10 cellular contexts compared by ENCODE assay signal in genomic region chr22:31085928-31086327, GRCh38. TPM values are rescaled to one million over a fixed set of nuclear protein-coding genes. Genes with fewer than 3 reads are reported as not detected.
DNase-seq lines count a peak whose midpoint lies in the region; ATAC-seq, FAIRE-seq and TF ChIP-seq lines count a peak whose summit lies in the region.
"Had no signal": no experiment of that assay in that cellular context is flagged by ENCODE, and none has a peak within 500 bp of the region (broad histone marks: within the 10 kb centered on the region; RNA-seq: fewer than 3 reads in every experiment).

No MANE protein-coding gene starts in this region.

- H3K36me3 ChIP-seq in SK-N-SH (replicated peaks in 1 of 2; ENCODE audit: control insufficient read depth in 1 of 2, insufficient read depth in 2 of 2, low read length in 1 of 2) (peaks cover 0 to 15% of the 10 kb centered on the region in 2 experiments), adipocyte (ENCODE audit: control insufficient read depth, insufficient read depth, low read length, severe bottlenecking) (peaks cover 24% of the 10 kb centered on the region), keratinocyte (ENCODE audit: control insufficient read depth in 2 of 2, extremely low read depth in 1 of 2, insufficient read depth in 2 of 2, low read length in 2 of 2) (peaks cover 44 to 70% of the 10 kb centered on the region in 2 experiments)

- dilution Hi-C loops in keratinocyte (cut with MboI; ENCODE audit: extremely low pct_ligation_motif_present, low sequenced_read_pairs), result no loop called here

- H4K20me1 ChIP-seq in SK-N-SH (ENCODE audit: insufficient read depth) (no peaks in the 10 kb centered on the region), keratinocyte (ENCODE audit: control insufficient read depth, extremely low read depth, insufficient read depth, low read length) (peaks cover 39% of the 10 kb centered on the region)

- H3K9me1 ChIP-seq in keratinocyte (ENCODE audit: control insufficient read depth, extremely low read depth, insufficient read depth, low read length), result no peaks in the 10 kb centered on the region

- no peak for FAIRE-seq in keratinocyte (lab: Jason Lieb, UNC)

- H3K27me3 ChIP-seq in SK-N-SH (ENCODE audit: insufficient read depth) (no peaks in the 10 kb centered on the region), adipocyte (replicated peaks; ENCODE audit: control insufficient read depth, insufficient read depth, low read length) (no peaks in the 10 kb centered on the region), keratinocyte (ENCODE audit: control insufficient read depth, extremely low read depth, insufficient read depth, low read length) (no peaks in the 10 kb centered on the region)

- H3K4me1 ChIP-seq in SK-N-SH (ENCODE audit: control insufficient read depth in 1 of 2, insufficient read depth in 2 of 2, low read depth in 1 of 2, low read length in 1 of 2), result peaks cover 21 to 35% of the 10 kb centered on the region in 2 experiments; a peak in 2 of 4 replicates
- H3K4me1 ChIP-seq in adipocyte (ENCODE audit: control insufficient read depth, insufficient read depth, low read length), result peaks cover 38% of the 10 kb centered on the region
- peaks cover 45% of the 10 kb centered on the region for H3K4me1 ChIP-seq in keratinocyte (ENCODE audit: control insufficient read depth, extremely low read depth, insufficient read depth, low read length)

- no peaks in the 10 kb centered on the region for H3K9me2 ChIP-seq in SK-N-SH

- TF ChIP-seq RAD21 in SK-N-SH (IDR thresholded peaks at IDR 0.05; ENCODE audit: low read length), result no peak

- H3F3A ChIP-seq in SK-N-SH (replicated peaks; ENCODE audit: insufficient read depth), result no peaks in the 10 kb centered on the region

- H2AFZ ChIP-seq in SK-N-SH (ENCODE audit: low read depth) (no peak overlapping the region), keratinocyte (ENCODE audit: control insufficient read depth, low read length) (no peak overlapping the region)

- H3K79me2 ChIP-seq in SK-N-SH (ENCODE audit: insufficient read depth), result peaks cover 53% of the 10 kb centered on the region
- peaks cover 88% of the 10 kb centered on the region for H3K79me2 ChIP-seq in keratinocyte (ENCODE audit: control insufficient read depth, insufficient read depth, low read length)

- POLR2A ChIA-PET in SK-N-SH (lab: Yijun Ruan, JAX), result interaction anchor here (0.6 kb wide), 1 partner anchor 43 kb away, joined by 4 read pairs; no protein-coding TSS in a partner anchor

- H3K4me3 ChIP-seq in SK-N-SH (ENCODE audit: low read depth in 2 of 2, low read length in 1 of 2) (no peak overlapping the region), adipocyte (ENCODE audit: low read length) (no peak overlapping the region), keratinocyte (ENCODE audit: control insufficient read depth in 2 of 3, extremely low read depth in 1 of 3, insufficient read depth in 2 of 3, low read depth in 1 of 3, low read length in 3 of 3) (no peak overlapping the region)

- H3K27ac ChIP-seq in SK-N-SH (ENCODE audit: low read depth in 2 of 2, low read length in 1 of 2) (no peak overlapping the region), keratinocyte (ENCODE audit: control insufficient read depth, insufficient read depth, low read length) (peak overlapping the region; percentile 63), substantia nigra (ENCODE audit: low read depth, low read length, poor library complexity, severe bottlenecking) (peak overlapping the region; percentile 98)
- H3K27ac ChIP-seq: 22Rv1 had no signal

- H3K9ac ChIP-seq in SK-N-SH, result 0 out of 2 replicates have a peak overlapping the region, but pooled peaks have one; percentile 81
- peak overlapping the region; percentile 92 for H3K9ac ChIP-seq in adipocyte (ENCODE audit: low read length)
- peak overlapping the region; percentile 34 for H3K9ac ChIP-seq in keratinocyte (ENCODE audit: control insufficient read depth, extremely low read depth, insufficient read depth, low read length)

- ATAC-seq in SK-N-SH treated with all-trans-retinoic acid at 6 μM for 48 hours, result no peak

- H3K9me3 ChIP-seq in SK-N-SH (no peaks in the 10 kb centered on the region), adipocyte (ENCODE audit: control insufficient read depth, low read length) (no peaks in the 10 kb centered on the region), keratinocyte (ENCODE audit: control insufficient read depth, low read depth, low read length) (no peaks in the 10 kb centered on the region)

- TF ChIP-seq CTCF in SK-N-SH (IDR thresholded peaks at IDR 0.05), result no peak
- TF ChIP-seq CTCF in keratinocyte (optimal IDR thresholded peaks at IDR 0.05 in 1 of 3, IDR thresholded peaks at IDR 0.05 in 1 of 3, conservative IDR thresholded peaks at IDR 0.05 in 1 of 3; ENCODE audit: extremely low read depth in 1 of 3, insufficient read depth in 2 of 3, low read length in 3 of 3), result no peak

- H3K4me2 ChIP-seq in SK-N-SH (peak overlapping the region; percentile 92; the same call in 1 of the 2 replicates), keratinocyte (ENCODE audit: control insufficient read depth, extremely low read depth, insufficient read depth, low read depth, low read length) (peak overlapping the region; percentile 96)

- no peak for TF ChIP-seq EP300 in SK-N-SH (IDR thresholded peaks at IDR 0.05; ENCODE audit: borderline replicate concordance in 1 of 2, low read depth in 1 of 2, low read length in 1 of 2)

- DNase-seq in SK-N-SH (peak; percentile 16), adipocyte (ENCODE audit: low read depth) (no peak), keratinocyte (ENCODE audit: low read depth, low spot score) (no peak), substantia nigra (lab: John Stamatoyannopoulos, UW) (no peak), NCI-H2107 treated with DMSO at 0.1 percent for 48 hours (lab: John Stamatoyannopoulos, UW; ENCODE audit: unreplicated experiment) (no peak), AG08396 (ENCODE audit: low spot score) (no peak), NCI-H2029 treated with DMSO at 0.1 percent for 48 hours (lab: John Stamatoyannopoulos, UW) (no peak)
- DNase-seq: stimulated activated CD4-positive, alpha-beta T cell treated with anti-CD3 and anti-CD28 coated beads, Interleukin-4, amount 100 ng/mL, for 1 hour had no signal

- CTCF ChIA-PET in SK-N-SH (lab: Yijun Ruan, JAX), result interaction anchor here (0.7 to 9.4 kb wide), 20 partner anchors 10 to 322 kb away, joined by 3 to 85 read pairs (median 10); partner anchors contain the start of genes RNF185 and SELENOM

- 100% methylated on average over 2 of the region's 3 CpGs for WGBS in SK-N-SH (ENCODE audit: low lambda C conversion rate)

TF ChIP-seq in SK-N-SH, 30 proteins besides CTCF, POLR2A, EP300 and RAD21 (continues in another document):
- TF ChIP-seq GATA2 (CRISPR knock-in tag; IDR thresholded peaks at IDR 0.05), result no peak

TF ChIP-seq in SK-N-SH treated with all-trans-retinoic acid at 6 μM for 48 hours, 23 proteins besides CTCF, POLR2A, EP300 and RAD21 (continues in another document):
- no peak for TF ChIP-seq OSR1 (CRISPR knock-in tag; IDR thresholded peaks at IDR 0.05)
- no peak for TF ChIP-seq ZNF8 (CRISPR knock-in tag; IDR thresholded peaks at IDR 0.05)

RNA-seq across cellular contexts. Expression of gene SMTN, which starts 4.8 kb away (rescaled TPM):
- polyA plus RNA-seq in SK-N-SH (2012; rRNA removed) (12.5 and 30.4 TPM in 2 replicates), keratinocyte (51.1 to 131 TPM (median 61.2 TPM) in 3 replicates)
- 9.1 and 14.9 TPM in 2 replicates for polyA plus RNA-seq in SK-N-SH (2012; cell fraction: cytosol; rRNA removed)
- polyA plus RNA-seq in SK-N-SH (2012; cell fraction: nucleus; rRNA removed), result 70.2 and 73.7 TPM in 2 replicates
- 94.1 TPM for polyA plus RNA-seq in keratinocyte (2011; ENCODE audit: low read depth)
- polyA plus RNA-seq in keratinocyte (2011; cell fraction: cytosol; rRNA removed), result 39.0 and 77.5 TPM in 2 replicates
- polyA plus RNA-seq in keratinocyte (2011; cell fraction: nucleus; rRNA removed), result 212 and 218 TPM in 2 replicates
- 49.4 and 178 TPM in 2 replicates for polyA plus RNA-seq in keratinocyte (2012; ENCODE audit: low replicate concordance)
- 49.3 to 251 TPM (median 55.2 TPM) in 3 replicates for polyA minus RNA-seq in keratinocyte
- polyA minus RNA-seq in keratinocyte (2011; cell fraction: cytosol; rRNA and poly(A)+ RNA removed), result 145 TPM
- polyA minus RNA-seq in keratinocyte (2011; cell fraction: nucleus; rRNA and poly(A)+ RNA removed), result 134 and 142 TPM in 2 replicates

RNA-seq across cellular contexts. Expression of gene SELENOM, which starts 21.4 kb away (rescaled TPM):
- polyA plus RNA-seq in SK-N-SH (2012; rRNA removed), result 97.1 and 117 TPM in 2 replicates
- 55.2 and 84.3 TPM in 2 replicates for polyA plus RNA-seq in SK-N-SH (2012; cell fraction: cytosol; rRNA removed)
- polyA plus RNA-seq in SK-N-SH (2012; cell fraction: nucleus; rRNA removed), result 81.0 and 129 TPM in 2 replicates
- polyA plus RNA-seq in keratinocyte, result 9.1 to 27.7 TPM (median 16.3 TPM) in 3 replicates
- polyA plus RNA-seq in keratinocyte (2011; ENCODE audit: low read depth), result 2.0 TPM
- polyA plus RNA-seq in keratinocyte (2011; cell fraction: cytosol; rRNA removed), result 15.6 and 62.0 TPM in 2 replicates
- 21.0 and 31.3 TPM in 2 replicates for polyA plus RNA-seq in keratinocyte (2011; cell fraction: nucleus; rRNA removed)
- polyA plus RNA-seq in keratinocyte (2012; ENCODE audit: low replicate concordance), result 20.2 and 23.6 TPM in 2 replicates
- 2.7 to 13.0 TPM (median 4.8 TPM) in 3 replicates for polyA minus RNA-seq in keratinocyte
- polyA minus RNA-seq in keratinocyte (2011; cell fraction: cytosol; rRNA and poly(A)+ RNA removed), result 29.4 TPM
- polyA minus RNA-seq in keratinocyte (2011; cell fraction: nucleus; rRNA and poly(A)+ RNA removed), result 9.5 and 10.3 TPM in 2 replicates

RNA-seq across cellular contexts. Expression of gene INPP5J, which starts 36.8 kb away (rescaled TPM):
- 3.2 TPM in 2 replicates for polyA plus RNA-seq in SK-N-SH (2012; rRNA removed)
- polyA plus RNA-seq in SK-N-SH (2012; cell fraction: cytosol; rRNA removed), result 0.73 and 1.2 TPM in 2 replicates
- 14.7 and 18.9 TPM in 2 replicates for polyA plus RNA-seq in SK-N-SH (2012; cell fraction: nucleus; rRNA removed)
- 0.14 to 0.26 TPM (median 0.22 TPM) in 3 replicates for polyA plus RNA-seq in keratinocyte
- 0.56 TPM for polyA plus RNA-seq in keratinocyte (2011; ENCODE audit: low read depth)
- 0.09 and 0.27 TPM in 2 replicates for polyA plus RNA-seq in keratinocyte (2011; cell fraction: cytosol; rRNA removed)
- polyA plus RNA-seq in keratinocyte (2011; cell fraction: nucleus; rRNA removed), result 0.69 and 0.95 TPM in 2 replicates
- 0.46 and 0.72 TPM in 2 replicates for polyA plus RNA-seq in keratinocyte (2012; ENCODE audit: low replicate concordance)
- polyA minus RNA-seq in keratinocyte, result 0.33 to 1.8 TPM in 2 of 3 replicates, not detected in the other
- polyA minus RNA-seq in keratinocyte (2011; cell fraction: cytosol; rRNA and poly(A)+ RNA removed), result not detected
- polyA minus RNA-seq in keratinocyte (2011; cell fraction: nucleus; rRNA and poly(A)+ RNA removed), result 0.32 TPM in 1 of 2 replicates, not detected in the other

RNA-seq across cellular contexts. Expression of gene PLA2G3, which starts 54.4 kb away (rescaled TPM):
- polyA plus RNA-seq in SK-N-SH (2012; rRNA removed) (not detected in 2 replicates), keratinocyte (0.37 to 0.39 TPM (median 0.38 TPM) in 3 replicates)
- not detected in 2 replicates for polyA plus RNA-seq in SK-N-SH (2012; cell fraction: cytosol; rRNA removed)
- not detected in 2 replicates for polyA plus RNA-seq in SK-N-SH (2012; cell fraction: nucleus; rRNA removed)
- polyA plus RNA-seq in keratinocyte (2011; ENCODE audit: low read depth), result 0.70 TPM
- 0.11 and 0.12 TPM in 2 replicates for polyA plus RNA-seq in keratinocyte (2011; cell fraction: cytosol; rRNA removed)
- polyA plus RNA-seq in keratinocyte (2011; cell fraction: nucleus; rRNA removed), result 0.34 and 0.53 TPM in 2 replicates
- polyA plus RNA-seq in keratinocyte (2012; ENCODE audit: low replicate concordance), result 0.44 and 2.1 TPM in 2 replicates
- 0.46 to 0.59 TPM in 2 of 3 replicates, not detected in the other for polyA minus RNA-seq in keratinocyte
- polyA minus RNA-seq in keratinocyte (2011; cell fraction: cytosol; rRNA and poly(A)+ RNA removed), result not detected
- polyA minus RNA-seq in keratinocyte (2011; cell fraction: nucleus; rRNA and poly(A)+ RNA removed), result 0.21 TPM in 1 of 2 replicates, not detected in the other

Comparison
In these comparisons a context has a peak if more than half of its experiments do, and no peak if none do; other contexts are left out.
1. H3K27ac ChIP-seq: peak in keratinocyte (single experiment) and substantia nigra (single experiment); none in SK-N-SH (0 of 2).
2. H3K9ac ChIP-seq: peak in every context shown above with its lines; median percentile 92 in adipocyte; 81 in SK-N-SH; 34 in keratinocyte.